1 cellular context compared by ENCODE assay signal in the genomic region with DNA sequence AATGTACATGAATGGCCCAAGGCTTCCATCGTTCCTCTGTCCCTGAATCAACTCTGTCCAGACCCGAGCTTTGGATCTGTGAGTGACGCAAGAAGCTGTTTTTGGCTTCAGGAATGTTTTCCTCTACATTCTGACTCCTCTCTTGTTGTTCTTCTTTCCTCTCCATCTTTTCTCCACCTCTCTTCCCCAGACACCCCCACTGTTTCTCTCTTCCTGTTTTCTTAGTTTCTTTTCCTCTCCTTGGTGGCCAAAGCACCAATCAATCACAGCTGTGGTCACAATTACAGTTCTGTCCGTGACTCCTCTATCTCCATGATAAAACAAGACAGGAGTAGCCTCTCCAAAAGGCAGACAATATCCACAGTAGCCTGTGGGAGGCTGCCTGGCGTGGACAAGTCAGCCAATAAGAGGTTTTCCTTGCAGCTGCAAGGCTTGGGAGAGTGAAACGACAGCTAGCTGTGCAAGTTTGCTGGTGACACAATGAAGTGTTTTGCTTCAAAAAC.
TF ChIP-seq lines count a peak whose summit lies in the region.

No MANE protein-coding gene starts in this region.

TF ChIP-seq in IMR-90, 13 proteins besides CTCF, POLR2A, EP300 and RAD21:
- TF ChIP-seq FOS (IDR thresholded peaks at IDR 0.05; ENCODE audit: low read depth, low read length) = no peak
- TF ChIP-seq, protein P1, sequence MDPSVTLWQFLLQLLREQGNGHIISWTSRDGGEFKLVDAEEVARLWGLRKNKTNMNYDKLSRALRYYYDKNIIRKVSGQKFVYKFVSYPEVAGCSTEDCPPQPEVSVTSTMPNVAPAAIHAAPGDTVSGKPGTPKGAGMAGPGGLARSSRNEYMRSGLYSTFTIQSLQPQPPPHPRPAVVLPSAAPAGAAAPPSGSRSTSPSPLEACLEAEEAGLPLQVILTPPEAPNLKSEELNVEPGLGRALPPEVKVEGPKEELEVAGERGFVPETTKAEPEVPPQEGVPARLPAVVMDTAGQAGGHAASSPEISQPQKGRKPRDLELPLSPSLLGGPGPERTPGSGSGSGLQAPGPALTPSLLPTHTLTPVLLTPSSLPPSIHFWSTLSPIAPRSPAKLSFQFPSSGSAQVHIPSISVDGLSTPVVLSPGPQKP (IDR thresholded peaks at IDR 0.05; ENCODE audit: borderline replicate concordance, low read depth, low read length) = no peak
- TF ChIP-seq CEBPB (IDR thresholded peaks at IDR 0.05; ENCODE audit: low read depth, low read length) = peak; percentile 89
